Comparison of ENCODE assay signal across 18 cellular contexts in the genomic region with DNA sequence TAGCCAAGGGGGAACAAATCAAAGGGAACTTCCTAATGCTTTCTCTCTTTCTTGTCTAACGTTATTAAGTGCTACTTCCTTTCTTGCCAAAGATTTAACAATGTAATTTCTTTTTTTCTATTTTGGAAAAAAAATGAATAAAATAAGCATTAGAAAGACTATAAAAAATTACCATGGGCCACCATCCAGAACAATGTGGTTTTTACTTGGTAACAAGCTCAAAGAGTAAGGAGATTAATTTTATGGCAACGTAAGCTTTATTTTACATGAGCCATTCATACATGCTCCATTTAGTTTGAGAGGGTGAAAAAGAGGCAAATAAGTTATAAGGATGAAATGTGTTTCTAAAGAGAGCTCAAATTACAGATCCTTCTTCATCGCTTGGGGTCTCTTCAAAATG. TPM values are rescaled to one million over a fixed set of nuclear protein-coding genes. Genes with fewer than 3 reads are reported as not detected.
DNase-seq lines count a peak whose midpoint lies in the region; ATAC-seq and TF ChIP-seq lines count a peak whose summit lies in the region.
"Had no signal": no experiment of that assay in that cellular context is flagged by ENCODE, and none has a peak within 500 bp of the region (broad histone marks: within the 10 kb centered on the region; RNA-seq: fewer than 3 reads in every experiment).

No MANE protein-coding gene starts in this region.

- no peaks in the 10 kb centered on the region for H4K20me1 ChIP-seq in fibroblast of lung (ENCODE audit: control insufficient read depth, extremely low read depth, insufficient read depth, low read length)

- no peaks in the 10 kb centered on the region for H3K79me2 ChIP-seq in fibroblast of lung (ENCODE audit: control insufficient read depth, insufficient read depth, low read length)

- no peak for DNase-seq in activated CD4-positive, alpha-beta T cell treated with anti-CD3 and anti-CD28 coated beads, Interleukin-2, amount 10 ng/mL, durations not matched to agents 24 days and 14 days
- no peak for DNase-seq in activated CD4-positive, alpha-beta T cell treated with anti-CD3 and anti-CD28 coated beads for 48 hours
- DNase-seq in amniotic epithelial cell (ENCODE audit: low read depth) (peak; percentile 17), fibroblast of lung (ENCODE audit: low read depth in 2 of 2) (peak; percentile 70 to 74), GM10266 (ENCODE audit: extremely low spot score) (no peak), NCI-H2196 treated with DMSO at 0.1 percent for 48 hours (lab: John Stamatoyannopoulos, UW; ENCODE audit: unreplicated experiment) (no peak)
- DNase-seq: DMS53, NCI-H1105 treated with DMSO at 0.1 percent for 48 hours, NCI-H2081 treated with DMSO at 0.1 percent for 48 hours, NCI-H2227 treated with DMSO at 0.1 percent for 48 hours, NCI-H510A, NCI-H748 treated with DMSO at 0.1 percent for 48 hours, SHP77 treated with DMSO at 0.1 percent for 48 hours had no signal

- H3K36me3 Mint-ChIP-seq in activated CD4-positive, alpha-beta T cell treated with anti-CD3 and anti-CD28 coated beads, Interleukin-2, amount 10 ng/mL, durations not matched to agents 24 days and 14 days (ENCODE audit: low read depth), result peaks cover 7% of the 10 kb centered on the region
- H3K36me3 Mint-ChIP-seq: CD14-positive monocyte, IgD-negative memory B cell had no signal

- H3K27ac ChIP-seq in fibroblast of lung (ENCODE audit: insufficient read depth, low read length), result no peak overlapping the region

- H3K9ac ChIP-seq in fibroblast of lung (ENCODE audit: insufficient read depth, low read length), result no peak overlapping the region

- no peak for TF ChIP-seq CTCF in fibroblast of lung (conservative IDR thresholded peaks at IDR 0.05 in 1 of 2, IDR thresholded peaks at IDR 0.05 in 1 of 2; ENCODE audit: low read depth in 1 of 2, low read length in 2 of 2)
- TF ChIP-seq CTCF in GM10266 (IDR thresholded peaks at IDR 0.05; ENCODE audit: control insufficient read depth, insufficient read depth, low read depth, missing control alignments), result no peak

- peaks cover 1% of the 10 kb centered on the region for H3K36me3 ChIP-seq in fibroblast of lung (ENCODE audit: control insufficient read depth, insufficient read depth, low read length)

- H3K27me3 ChIP-seq in fibroblast of lung (ENCODE audit: control insufficient read depth, insufficient read depth, low read length), result no peaks in the 10 kb centered on the region

- H3K9me3 ChIP-seq in fibroblast of lung (ENCODE audit: control insufficient read depth, insufficient read depth, low read depth, low read length), result no peaks in the 10 kb centered on the region

- intact Hi-C loops in activated CD4-positive, alpha-beta T cell treated with anti-CD3 and anti-CD28 coated beads, Interleukin-2, amount 10 ng/mL, durations not matched to agents 24 days and 14 days (cut with micrococcal nuclease), result no loop called here

- no peak overlapping the region for H2AFZ ChIP-seq in fibroblast of lung (ENCODE audit: low read length)

- H3K4me1 Mint-ChIP-seq in activated CD4-positive, alpha-beta T cell treated with anti-CD3 and anti-CD28 coated beads, Interleukin-2, amount 10 ng/mL, durations not matched to agents 24 days and 14 days, result peaks cover 8% of the 10 kb centered on the region
- H3K4me1 Mint-ChIP-seq: B cell, IgD-negative memory B cell had no signal

- no peaks in the 10 kb centered on the region for H3K9me3 Mint-ChIP-seq in activated CD4-positive, alpha-beta T cell treated with anti-CD3 and anti-CD28 coated beads, Interleukin-2, amount 10 ng/mL, durations not matched to agents 24 days and 14 days
- H3K9me3 Mint-ChIP-seq: IgD-negative memory B cell had no signal

- H3K4me3 ChIP-seq in fibroblast of lung (replicated peaks in 1 of 4; ENCODE audit: control extremely low read depth in 1 of 4, insufficient read depth in 1 of 4, low read depth in 3 of 4, low read length in 4 of 4), result no peak overlapping the region

- peak overlapping the region; percentile 6 for H3K27ac Mint-ChIP-seq in activated CD4-positive, alpha-beta T cell treated with anti-CD3 and anti-CD28 coated beads, Interleukin-2, amount 10 ng/mL, durations not matched to agents 24 days and 14 days
- H3K27ac Mint-ChIP-seq: B cell, CD14-positive monocyte had no signal

- no peaks in the 10 kb centered on the region for H3K4me1 ChIP-seq in fibroblast of lung (ENCODE audit: control insufficient read depth, extremely low read depth, insufficient read depth, low read length)

- H3K27me3 Mint-ChIP-seq in activated CD4-positive, alpha-beta T cell treated with anti-CD3 and anti-CD28 coated beads, Interleukin-2, amount 10 ng/mL, durations not matched to agents 24 days and 14 days, result no peaks in the 10 kb centered on the region
- H3K27me3 Mint-ChIP-seq: B cell, IgD-negative memory B cell had no signal

- H3K4me2 ChIP-seq in fibroblast of lung (ENCODE audit: extremely low read depth, insufficient read depth, low read length), result no peak overlapping the region

- H3K4me3 Mint-ChIP-seq in activated CD4-positive, alpha-beta T cell treated with anti-CD3 and anti-CD28 coated beads, Interleukin-2, amount 10 ng/mL, durations not matched to agents 24 days and 14 days, result no peak overlapping the region
- H3K4me3 Mint-ChIP-seq: B cell, CD14-positive monocyte had no signal

- ATAC-seq in GM19395 (IDR thresholded peaks at IDR 0.05; ENCODE audit: unreplicated experiment), result no peak
- ATAC-seq: SK-N-SH treated with all-trans-retinoic acid at 6 μM for 48 hours had no signal

RNA-seq across cellular contexts. Expression of a gene that starts 40.1 kb away (rescaled TPM):
- 23.2 and 23.9 TPM in 2 replicates for total RNA-seq in activated CD4-positive, alpha-beta T cell treated with anti-CD3 and anti-CD28 coated beads, Interleukin-2, amount 10 ng/mL, durations not matched to agents 24 days and 14 days
- total RNA-seq in fibroblast of lung, result 37.2 and 77.9 TPM in 2 replicates
- 104 and 149 TPM in 2 replicates for polyA plus RNA-seq in fibroblast of lung
- polyA plus RNA-seq in fibroblast of lung (2012), result 113 and 143 TPM in 2 replicates
- polyA minus RNA-seq in fibroblast of lung (ENCODE audit: low replicate concordance), result 63.7 and 116 TPM in 2 replicates
- polyA plus RNA-seq: CD14-positive monocyte had no signal

RNA-seq across cellular contexts. Expression of a gene that starts 41.7 kb away (rescaled TPM):
- 37.3 and 37.4 TPM in 2 replicates for total RNA-seq in activated CD4-positive, alpha-beta T cell treated with anti-CD3 and anti-CD28 coated beads, Interleukin-2, amount 10 ng/mL, durations not matched to agents 24 days and 14 days
- total RNA-seq in fibroblast of lung, result 31.3 and 34.0 TPM in 2 replicates
- 27.4 and 33.7 TPM in 2 replicates for polyA plus RNA-seq in fibroblast of lung
- 18.5 and 25.3 TPM in 2 replicates for polyA plus RNA-seq in fibroblast of lung (2012)
- polyA minus RNA-seq in fibroblast of lung (ENCODE audit: low replicate concordance), result 8.1 and 14.7 TPM in 2 replicates

RNA-seq across cellular contexts. Expression of a gene that starts 53.8 kb away (rescaled TPM):
- total RNA-seq in activated CD4-positive, alpha-beta T cell treated with anti-CD3 and anti-CD28 coated beads, Interleukin-2, amount 10 ng/mL, durations not matched to agents 24 days and 14 days, result 25.3 and 27.8 TPM in 2 replicates
- total RNA-seq in fibroblast of lung, result 107 and 156 TPM in 2 replicates
- 59.2 and 79.1 TPM in 2 replicates for polyA plus RNA-seq in fibroblast of lung
- 38.4 and 53.2 TPM in 2 replicates for polyA plus RNA-seq in fibroblast of lung (2012)
- 151 and 153 TPM in 2 replicates for polyA minus RNA-seq in fibroblast of lung (ENCODE audit: low replicate concordance)

Comparison
In these comparisons a context has a peak if more than half of its experiments do, and no peak if none do; other contexts are left out.
1. DNase-seq: peak in amniotic epithelial cell (single experiment) and fibroblast of lung (2 of 2); none in activated CD4-positive, alpha-beta T cell treated with anti-CD3 and anti-CD28 coated beads, Interleukin-2, amount 10 ng/mL, durations not matched to agents 24 days and 14 days (single experiment), activated CD4-positive, alpha-beta T cell treated with anti-CD3 and anti-CD28 coated beads for 48 hours (single experiment), GM10266 (single experiment) and NCI-H2196 treated with DMSO at 0.1 percent for 48 hours (single experiment).